ENCODE assay signal across 38 cellular contexts in the genomic region with DNA sequence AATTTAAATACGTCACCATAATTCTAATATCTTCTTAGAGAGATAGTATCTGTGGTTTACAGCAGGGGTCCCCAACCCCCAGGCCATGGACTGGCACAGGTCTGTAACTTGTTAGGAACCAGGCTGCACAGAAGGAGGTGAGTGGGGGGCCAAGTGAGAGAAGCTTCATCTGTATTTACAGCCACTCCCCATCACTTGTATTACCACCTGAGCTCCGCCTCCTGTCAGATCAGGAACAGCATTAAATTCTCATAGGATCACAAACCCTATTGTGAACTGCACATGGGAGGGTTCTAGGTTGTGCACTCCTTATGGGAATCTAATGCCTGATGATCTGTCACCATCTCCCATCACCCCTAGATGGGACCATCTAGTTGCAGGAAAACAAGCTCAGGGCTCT.
"Had no signal": no experiment of that assay in that cellular context is flagged by ENCODE, and none has a peak within 500 bp of the region (broad histone marks: within the 10 kb centered on the region; RNA-seq: fewer than 3 reads in every experiment).

No MANE protein-coding gene starts in this region.

- H3K9me3 Mint-ChIP-seq: activated T-helper 2 cell treated with anti-CD3 and anti-CD28 coated beads, Interferon-gamma antibody, Interleukin-2, Interleukin-4, amounts not matched to agents 10 μg/mL and 5 μg/mL and 100 μg/mL, durations not matched to agents 14 hours and 24 hours and 36 hours had no signal

- H3K27ac ChIP-seq: adrenal gland, ascending aorta, body of pancreas, brain microvascular endothelial cell, breast epithelium, cardiac muscle cell had no signal

- H3K4me1 ChIP-seq: adrenal gland, ascending aorta, body of pancreas, breast epithelium had no signal

- H3K36me3 ChIP-seq: adrenal gland, ascending aorta, brain microvascular endothelial cell, breast epithelium, cardiac muscle cell had no signal

- H3K9me3 ChIP-seq: adrenal gland, ascending aorta, body of pancreas had no signal

- DNase-seq: activated effector memory CD4-positive, alpha-beta T cell treated with anti-CD3 and anti-CD28 coated beads, Interleukin-2, amount 50 U/mL, for 16 hours; activated effector memory CD4-positive, alpha-beta T cell treated with Interleukin-2 at 50 U/mL for 16 hours; activated gamma-delta T cell; activated gamma-delta T cell treated with Interleukin-2 at 50 U/mL for 16 hours; activated naive CD4-positive, alpha-beta T cell; activated naive CD4-positive, alpha-beta T cell treated with anti-CD3 and anti-CD28 coated beads for 36 hours; activated naive CD4-positive, alpha-beta T cell treated with anti-CD3 and anti-CD28 coated beads, Interleukin-2, amount 10 ng/mL, durations not matched to agents 7 days and 5 days; activated naive CD4-positive, alpha-beta T cell treated with anti-CD3 and anti-CD28 coated beads, Interleukin-2, amount 50 U/mL, for 16 hours; activated naive CD4-positive, alpha-beta T cell treated with Interleukin-2 at 50 U/mL for 16 hours; activated naive CD8-positive, alpha-beta T cell treated with anti-CD3 and anti-CD28 coated beads for 36 hours; activated naive CD8-positive, alpha-beta T cell treated with anti-CD3 and anti-CD28 coated beads, Interleukin-2, amount 10 ng/mL, durations not matched to agents 7 days and 5 days; activated naive CD8-positive, alpha-beta T cell treated with anti-CD3 and anti-CD28 coated beads, Interleukin-2, amount 50 U/mL, for 24 hours; activated T-cell treated with anti-CD3 and anti-CD28 coated beads, Interleukin-2, amount 50 U/mL, for 1 hour; activated T-cell treated with anti-CD3 and anti-CD28 coated beads, Interleukin-2, amount 50 U/mL, for 24 hours; activated T-cell treated with anti-CD3 and anti-CD28 coated beads, Interleukin-2, amount 50 U/mL, for 4 hours; activated T-cell treated with anti-CD3 and anti-CD28 coated beads, Interleukin-2, amount 50 U/mL, for 48 hours; activated T-cell treated with anti-CD3 and anti-CD28 coated beads, Interleukin-2, amount 50 U/mL, for 72 hours; adrenal gland; amniotic stem cell; amygdala; anterior cingulate cortex; aorta; body of pancreas; brain microvascular endothelial cell; caudate nucleus; central memory CD4-positive, alpha-beta T cell; cerebellar nuclear complex had no signal

- H3K27me3 Mint-ChIP-seq: activated naive CD8-positive, alpha-beta T cell treated with anti-CD3 and anti-CD28 coated beads, Interleukin-2, amount 10 ng/mL, durations not matched to agents 7 days and 5 days had no signal

- H3K36me3 Mint-ChIP-seq: activated naive CD4-positive, alpha-beta T cell treated with anti-CD3 and anti-CD28 coated beads, Interleukin-2, amount 10 ng/mL, durations not matched to agents 7 days and 5 days; activated naive CD4-positive, alpha-beta T cell treated with anti-CD3 and anti-CD28 coated beads, Interleukin-2, amount 50 U/mL, for 24 hours; activated naive CD8-positive, alpha-beta T cell treated with anti-CD3 and anti-CD28 coated beads, Interleukin-2, amount 10 ng/mL, durations not matched to agents 7 days and 5 days; brain had no signal

- H3K4me3 Mint-ChIP-seq: activated naive CD4-positive, alpha-beta T cell treated with anti-CD3 and anti-CD28 coated beads for 36 hours; activated naive CD4-positive, alpha-beta T cell treated with anti-CD3 and anti-CD28 coated beads, Interleukin-2, amount 10 ng/mL, durations not matched to agents 7 days and 5 days; activated naive CD4-positive, alpha-beta T cell treated with anti-CD3 and anti-CD28 coated beads, Interleukin-2, amount 50 U/mL, for 24 hours; activated naive CD8-positive, alpha-beta T cell; activated naive CD8-positive, alpha-beta T cell treated with anti-CD3 and anti-CD28 coated beads for 36 hours; activated naive CD8-positive, alpha-beta T cell treated with anti-CD3 and anti-CD28 coated beads, Interleukin-2, amount 10 ng/mL, durations not matched to agents 7 days and 5 days; activated naive CD8-positive, alpha-beta T cell treated with anti-CD3 and anti-CD28 coated beads, Interleukin-2, amount 50 U/mL, for 24 hours; activated T-cell treated with anti-CD3 and anti-CD28 coated beads, Interleukin-2, amount 50 U/mL, for 24 hours; activated T-cell treated with anti-CD3 and anti-CD28 coated beads, Interleukin-2, amount 50 U/mL, for 4 hours; activated T-cell treated with anti-CD3 and anti-CD28 coated beads, Interleukin-2, amount 50 U/mL, for 72 hours; activated T-helper 1 cell treated with anti-CD3 and anti-CD28 coated beads, Interleukin-12 subunit alpha, Interleukin-12 subunit beta, Interleukin-2, Interleukin-4 antibody, amounts not matched to agents 30 ng/mL and 10 ng/mL and 1 ng/mL, durations not matched to agents 14 hours and 24 hours and 36 hours; activated T-helper 17 cell treated with anti-CD3 and anti-CD28 coated beads, Interleukin-2, amount 50 U/mL, for 72 hours; brain; central memory CD8-positive, alpha-beta T cell had no signal

- H3K4me3 ChIP-seq: adrenal gland, ascending aorta, body of pancreas, breast epithelium, cardiac muscle cell had no signal

- H3K27ac Mint-ChIP-seq: activated naive CD4-positive, alpha-beta T cell treated with anti-CD3 and anti-CD28 coated beads for 36 hours; activated naive CD4-positive, alpha-beta T cell treated with anti-CD3 and anti-CD28 coated beads, Interleukin-2, amount 10 ng/mL, durations not matched to agents 7 days and 5 days; activated naive CD4-positive, alpha-beta T cell treated with anti-CD3 and anti-CD28 coated beads, Interleukin-2, amount 50 U/mL, for 24 hours; activated naive CD4-positive, alpha-beta T cell treated with anti-CD3 and anti-CD28 coated beads, Interleukin-2, amount 50 U/mL, for 72 hours; activated naive CD8-positive, alpha-beta T cell; activated naive CD8-positive, alpha-beta T cell treated with anti-CD3 and anti-CD28 coated beads for 36 hours; activated naive CD8-positive, alpha-beta T cell treated with anti-CD3 and anti-CD28 coated beads, Interleukin-2, amount 10 ng/mL, durations not matched to agents 7 days and 5 days; activated naive CD8-positive, alpha-beta T cell treated with anti-CD3 and anti-CD28 coated beads, Interleukin-2, amount 50 U/mL, for 24 hours; activated T-cell treated with anti-CD3 and anti-CD28 coated beads, Interleukin-2, amount 50 U/mL, for 24 hours; activated T-cell treated with anti-CD3 and anti-CD28 coated beads, Interleukin-2, amount 50 U/mL, for 72 hours; activated T-helper 1 cell treated with anti-CD3 and anti-CD28 coated beads, Interleukin-12 subunit alpha, Interleukin-12 subunit beta, Interleukin-2, Interleukin-4 antibody, amounts not matched to agents 30 ng/mL and 10 ng/mL and 1 ng/mL, durations not matched to agents 14 hours and 24 hours and 36 hours; activated T-helper 17 cell treated with anti-CD3 and anti-CD28 coated beads, Interleukin-2, amount 50 U/mL, for 72 hours; activated T-helper 2 cell treated with anti-CD3 and anti-CD28 coated beads, Interferon-gamma antibody, Interleukin-2, Interleukin-4, amounts not matched to agents 10 μg/mL and 5 μg/mL and 100 μg/mL, durations not matched to agents 14 hours and 24 hours and 36 hours; brain had no signal

- ATAC-seq: activated naive CD4-positive, alpha-beta T cell treated with anti-CD3 and anti-CD28 coated beads, Interleukin-2, amount 50 U/mL, for 72 hours; activated naive CD8-positive, alpha-beta T cell treated with anti-CD3 and anti-CD28 coated beads, Interleukin-2, amount 50 U/mL, for 24 hours; activated T-cell treated with anti-CD3 and anti-CD28 coated beads, Interleukin-2, amount 50 U/mL, for 4 hours; activated T-cell treated with anti-CD3 and anti-CD28 coated beads, Interleukin-2, amount 50 U/mL, for 72 hours; activated T-helper 17 cell treated with anti-CD3 and anti-CD28 coated beads, Interleukin-2, amount 50 U/mL, for 72 hours; body of pancreas had no signal

- H3K4me1 Mint-ChIP-seq: activated naive CD4-positive, alpha-beta T cell treated with anti-CD3 and anti-CD28 coated beads, Interleukin-2, amount 10 ng/mL, durations not matched to agents 7 days and 5 days; activated naive CD4-positive, alpha-beta T cell treated with anti-CD3 and anti-CD28 coated beads, Interleukin-2, amount 50 U/mL, for 24 hours; activated naive CD8-positive, alpha-beta T cell treated with anti-CD3 and anti-CD28 coated beads for 36 hours; activated naive CD8-positive, alpha-beta T cell treated with anti-CD3 and anti-CD28 coated beads, Interleukin-2, amount 10 ng/mL, durations not matched to agents 7 days and 5 days; activated naive CD8-positive, alpha-beta T cell treated with anti-CD3 and anti-CD28 coated beads, Interleukin-2, amount 50 U/mL, for 24 hours; activated T-helper 17 cell treated with anti-CD3 and anti-CD28 coated beads, Interleukin-2, amount 50 U/mL, for 72 hours; central memory CD8-positive, alpha-beta T cell had no signal
